ENCODE assay signal across 8 cellular contexts in genomic region chr2:68253211-68254068, GRCh38. TPM values are rescaled to one million over a fixed set of nuclear protein-coding genes. Genes with fewer than 3 reads are reported as not detected.
DNase-seq lines count a peak whose midpoint lies in the region; ATAC-seq and TF ChIP-seq lines count a peak whose summit lies in the region.

No MANE protein-coding gene starts in this region.

- 1% methylated on average over 11 of the region's 16 CpGs for WGBS in HUES64
- 0 to 2% methylated on average over 16 of the region's 16 CpGs for WGBS in esophagus squamous epithelium, 2 donors

- no peaks in the 10 kb centered on the region for H3K4me1 ChIP-seq in BE2C
- peaks cover 38% of the 10 kb centered on the region for H3K4me1 ChIP-seq in HUES64 (ENCODE audit: insufficient read depth, low read length)
- peaks cover 7 to 48% (median 24%) of the 10 kb centered on the region in 3 donors for H3K4me1 ChIP-seq in esophagus squamous epithelium
- peaks cover 27% of the 10 kb centered on the region for H3K4me1 ChIP-seq in osteoblast (ENCODE audit: insufficient read depth, low read length)

- peak overlapping the region; percentile 99 for H3K27ac Mint-ChIP-seq in activated CD4-positive, alpha-beta T cell treated with anti-CD3 and anti-CD28 coated beads, Interleukin-2, amount 10 ng/mL, durations not matched to agents 24 days and 14 days

- peaks cover 58% of the 10 kb centered on the region for H3K79me2 ChIP-seq in osteoblast (ENCODE audit: insufficient read depth, low read length)

- H3K9me3 ChIP-seq in BE2C: no peaks in the 10 kb centered on the region
- H3K9me3 ChIP-seq in HUES64 (ENCODE audit: insufficient read depth, low read depth, low read length): no peaks in the 10 kb centered on the region
- no peaks in the 10 kb centered on the region for H3K9me3 ChIP-seq in esophagus squamous epithelium
- H3K9me3 ChIP-seq in osteoblast (ENCODE audit: low read depth, low read length): no peaks in the 10 kb centered on the region

- H3K4me1 Mint-ChIP-seq in activated CD4-positive, alpha-beta T cell treated with anti-CD3 and anti-CD28 coated beads, Interleukin-2, amount 10 ng/mL, durations not matched to agents 24 days and 14 days: peaks cover 37% of the 10 kb centered on the region

- intact Hi-C loops in activated CD4-positive, alpha-beta T cell treated with anti-CD3 and anti-CD28 coated beads, Interleukin-2, amount 10 ng/mL, durations not matched to agents 24 days and 14 days (cut with micrococcal nuclease): loop anchor here (5.0 to 10.0 kb wide), 5 partner anchors 134 to 856 kb away; partner anchors contain the start of genes ARHGAP25 and ETAA1
- intact Hi-C loops in esophagus squamous epithelium (cut with DNase I): no loop called here

- peaks cover 20% of the 10 kb centered on the region for H3K36me3 Mint-ChIP-seq in activated CD4-positive, alpha-beta T cell treated with anti-CD3 and anti-CD28 coated beads, Interleukin-2, amount 10 ng/mL, durations not matched to agents 24 days and 14 days (ENCODE audit: low read depth)

- H3K36me3 ChIP-seq in BE2C (peaks cover 5% of the 10 kb centered on the region; the same call in 1 of the 2 replicates), HUES64 (ENCODE audit: insufficient read depth, low read length) (no peaks in the 10 kb centered on the region), esophagus squamous epithelium (no peaks in the 10 kb centered on the region), osteoblast (ENCODE audit: insufficient read depth, low read length) (no peaks in the 10 kb centered on the region)

- peak overlapping the region; percentile 99 for H3K4me3 Mint-ChIP-seq in activated CD4-positive, alpha-beta T cell treated with anti-CD3 and anti-CD28 coated beads, Interleukin-2, amount 10 ng/mL, durations not matched to agents 24 days and 14 days

- H4K20me1 ChIP-seq in osteoblast (ENCODE audit: insufficient read depth, low read length): peaks cover 28% of the 10 kb centered on the region

- peak overlapping the region; percentile 80 for H3K9ac ChIP-seq in HUES64 (ENCODE audit: low read depth, low read length)

- TF ChIP-seq CTCF in BE2C (IDR thresholded peaks at IDR 0.05; ENCODE audit: low read depth, low read length) (no peak), esophagus squamous epithelium (IDR thresholded peaks at IDR 0.05) (no peak), osteoblast (IDR thresholded peaks at IDR 0.05; ENCODE audit: extremely low read depth, low read depth, low read length) (no peak)

- peaks cover 6% of the 10 kb centered on the region for H3K27me3 Mint-ChIP-seq in activated CD4-positive, alpha-beta T cell treated with anti-CD3 and anti-CD28 coated beads, Interleukin-2, amount 10 ng/mL, durations not matched to agents 24 days and 14 days

- H3K27me3 ChIP-seq in BE2C (no peaks in the 10 kb centered on the region), HUES64 (ENCODE audit: insufficient read depth, low read length) (no peaks in the 10 kb centered on the region), esophagus squamous epithelium (no peaks in the 10 kb centered on the region), osteoblast (ENCODE audit: insufficient read depth, low read length) (no peaks in the 10 kb centered on the region)

- DNase-seq in BE2C (no peak), esophagus squamous epithelium (lab: John Stamatoyannopoulos, UW) (no peak), osteoblast (ENCODE audit: insufficient read length, low spot score, missing footprints) (peak; percentile 78), AG20443 (ENCODE audit: low spot score) (no peak)
- DNase-seq in activated CD4-positive, alpha-beta T cell treated with anti-CD3 and anti-CD28 coated beads, Interleukin-2, amount 10 ng/mL, durations not matched to agents 24 days and 14 days: peak; percentile 76

- H3K27ac ChIP-seq in HUES64 (ENCODE audit: low read depth, low read length) (peak overlapping the region; percentile 87), esophagus squamous epithelium (peak overlapping the region; percentile 98 to 100 (median 100)), osteoblast (ENCODE audit: low read depth, low read length) (peak overlapping the region; percentile 97)

- H3K4me2 ChIP-seq in osteoblast (ENCODE audit: insufficient read depth, low read length): peak overlapping the region; percentile 95

- peak overlapping the region; percentile 85 for H2AFZ ChIP-seq in osteoblast (ENCODE audit: low read length)

- no peaks in the 10 kb centered on the region for H3K9me3 Mint-ChIP-seq in activated CD4-positive, alpha-beta T cell treated with anti-CD3 and anti-CD28 coated beads, Interleukin-2, amount 10 ng/mL, durations not matched to agents 24 days and 14 days

- ATAC-seq in GM21576 (IDR thresholded peaks at IDR 0.05; ENCODE audit: unreplicated experiment) (no peak), GM18861 (IDR thresholded peaks at IDR 0.05; ENCODE audit: unreplicated experiment) (no peak)

- no peak for TF ChIP-seq POLR2A in esophagus squamous epithelium (IDR thresholded peaks at IDR 0.05)

- H3K4me3 ChIP-seq in BE2C (ENCODE audit: low read depth, low read length) (peak overlapping the region; percentile 82), HUES64 (ENCODE audit: low read length) (peak overlapping the region; percentile 86), esophagus squamous epithelium (peak overlapping the region; percentile 81 to 95 (median 90)), osteoblast (ENCODE audit: insufficient read depth, low read length) (peak overlapping the region; percentile 92)

RNA-seq across cellular contexts. Expression of gene PPP3R1, which starts 1.1 kb away (rescaled TPM):
- 27.0 TPM for polyA plus RNA-seq in BE2C (2012; ENCODE audit: insufficient read depth, insufficient read length, low read depth)
- polyA plus RNA-seq in HUES64 (2013, experiment 1 of 2): 52.1 TPM
- polyA plus RNA-seq in HUES64 (2013, experiment 2 of 2): 50.8 TPM
- 83.5 and 83.8 TPM in 2 replicates for total RNA-seq in activated CD4-positive, alpha-beta T cell treated with anti-CD3 and anti-CD28 coated beads, Interleukin-2, amount 10 ng/mL, durations not matched to agents 24 days and 14 days
- total RNA-seq in esophagus squamous epithelium (10 to 100 TPM; 25.8 to 32.7 (median 28.2) TPM), osteoblast (29.7 and 32.1 TPM in 2 replicates)

Comparison
In these comparisons a context has a peak if more than half of its experiments do, and no peak if none do; other contexts are left out.
1. DNase-seq: peak in activated CD4-positive, alpha-beta T cell treated with anti-CD3 and anti-CD28 coated beads, Interleukin-2, amount 10 ng/mL, durations not matched to agents 24 days and 14 days (single experiment) and osteoblast (single experiment); none in BE2C (single experiment), esophagus squamous epithelium (single experiment) and AG20443 (single experiment).
2. Peak in every context shown above with its lines, with median percentiles within 50 percentile points of each other: H3K4me3 ChIP-seq and H3K27ac ChIP-seq.